In genomic region chr12:132908145-132909029, GRCh38 we compare ENCODE assay signal across 8 cellular contexts.
DNase-seq lines count a peak whose midpoint lies in the region; ATAC-seq lines count a peak whose summit lies in the region.

No MANE protein-coding gene starts in this region.

- DNase-seq in SIG-M5 treated with dmso at 0.1 percent for 504 hours (lab: John Stamatoyannopoulos, UW; ENCODE audit: unreplicated experiment), result peak; percentile 70
- DNase-seq in SIG-M5 (lab: John Stamatoyannopoulos, UW), result no peak
- DNase-seq in NCI-H524 treated with DMSO at 0.1 percent for 48 hours (lab: John Stamatoyannopoulos, UW), result peak; percentile 90
- peak; percentile 94 for DNase-seq in activated T-cell treated with anti-CD3 and anti-CD28 coated beads for 24 hours (ENCODE audit: low read depth)
- peak; percentile 81 for DNase-seq in epidermal melanocyte (ENCODE audit: insufficient read length, low spot score)
- peak; percentile 97 for DNase-seq in midbrain (lab: John Stamatoyannopoulos, UW)
- DNase-seq in stimulated activated CD8-positive, alpha-beta memory T cell treated with anti-CD3 and anti-CD28 coated beads, Interleukin-15, amount 100 ng/mL, for 24 hours (ENCODE audit: low read depth), result peak; percentile 84

- ATAC-seq in HG03066 (IDR thresholded peaks at IDR 0.05; ENCODE audit: low read depth, unreplicated experiment), result peak; percentile 85
